In the genomic region with DNA sequence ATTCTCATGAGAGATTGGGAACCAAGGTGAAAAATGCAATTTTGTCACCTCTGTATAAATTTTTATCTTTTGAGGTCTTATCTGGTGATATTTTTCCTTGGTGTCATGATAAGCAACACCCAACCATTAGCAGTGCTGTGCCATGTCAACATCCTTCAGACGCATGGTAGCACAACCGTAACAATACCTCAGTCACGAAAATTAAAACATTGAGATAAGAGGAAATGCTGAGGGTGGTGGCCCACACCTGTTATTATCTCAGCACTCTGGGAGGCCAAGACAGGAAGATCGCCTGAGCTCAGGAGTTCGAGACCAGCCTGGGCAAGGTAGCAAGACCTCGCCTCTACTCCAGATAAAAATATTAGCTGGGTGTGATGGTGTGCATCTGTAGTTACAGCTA, we compare ENCODE assay signal across 1 cellular context.
TF ChIP-seq lines count a peak whose summit lies in the region.

No MANE protein-coding gene starts in this region.

TF ChIP-seq in GM12878, 131 proteins besides CTCF, POLR2A, EP300 and RAD21:
- TF ChIP-seq SP1 (IDR thresholded peaks at IDR 0.05; ENCODE audit: low read depth, low read length), result no peak
- no peak for TF ChIP-seq MTA2 (IDR thresholded peaks at IDR 0.05; ENCODE audit: low read depth)
- no peak for TF ChIP-seq BHLHE40 (IDR thresholded peaks at IDR 0.05; ENCODE audit: borderline replicate concordance in 1 of 2, low read depth in 2 of 2, low read length in 1 of 2)
- no peak for TF ChIP-seq TCF12 (IDR thresholded peaks at IDR 0.05; ENCODE audit: low read depth, low read length)
- TF ChIP-seq EZH2 (IDR thresholded peaks at IDR 0.05; ENCODE audit: borderline replicate concordance, control insufficient read depth, low read depth, low read length), result no peak
- TF ChIP-seq JUNB (IDR thresholded peaks at IDR 0.05), result no peak
- no peak for TF ChIP-seq LARP7 (IDR thresholded peaks at IDR 0.05)
- TF ChIP-seq JUND (IDR thresholded peaks at IDR 0.05; ENCODE audit: low read depth, low read length), result no peak
- TF ChIP-seq, protein P1, sequence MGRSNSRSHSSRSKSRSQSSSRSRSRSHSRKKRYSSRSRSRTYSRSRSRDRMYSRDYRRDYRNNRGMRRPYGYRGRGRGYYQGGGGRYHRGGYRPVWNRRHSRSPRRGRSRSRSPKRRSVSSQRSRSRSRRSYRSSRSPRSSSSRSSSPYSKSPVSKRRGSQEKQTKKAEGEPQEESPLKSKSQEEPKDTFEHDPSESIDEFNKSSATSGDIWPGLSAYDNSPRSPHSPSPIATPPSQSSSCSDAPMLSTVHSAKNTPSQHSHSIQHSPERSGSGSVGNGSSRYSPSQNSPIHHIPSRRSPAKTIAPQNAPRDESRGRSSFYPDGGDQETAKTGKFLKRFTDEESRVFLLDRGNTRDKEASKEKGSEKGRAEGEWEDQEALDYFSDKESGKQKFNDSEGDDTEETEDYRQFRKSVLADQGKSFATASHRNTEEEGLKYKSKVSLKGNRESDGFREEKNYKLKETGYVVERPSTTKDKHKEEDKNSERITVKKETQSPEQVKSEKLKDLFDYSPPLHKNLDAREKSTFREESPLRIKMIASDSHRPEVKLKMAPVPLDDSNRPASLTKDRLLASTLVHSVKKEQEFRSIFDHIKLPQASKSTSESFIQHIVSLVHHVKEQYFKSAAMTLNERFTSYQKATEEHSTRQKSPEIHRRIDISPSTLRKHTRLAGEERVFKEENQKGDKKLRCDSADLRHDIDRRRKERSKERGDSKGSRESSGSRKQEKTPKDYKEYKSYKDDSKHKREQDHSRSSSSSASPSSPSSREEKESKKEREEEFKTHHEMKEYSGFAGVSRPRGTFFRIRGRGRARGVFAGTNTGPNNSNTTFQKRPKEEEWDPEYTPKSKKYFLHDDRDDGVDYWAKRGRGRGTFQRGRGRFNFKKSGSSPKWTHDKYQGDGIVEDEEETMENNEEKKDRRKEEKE (IDR thresholded peaks at IDR 0.05), result no peak
- no peak for TF ChIP-seq ETV6 (conservative IDR thresholded peaks at IDR 0.05 in 1 of 2, IDR thresholded peaks at IDR 0.05 in 1 of 2; ENCODE audit: borderline replicate concordance in 1 of 2, low read depth in 1 of 2)
- no peak for TF ChIP-seq ZNF217 (IDR thresholded peaks at IDR 0.05)
- TF ChIP-seq ZNF274 (IDR thresholded peaks at IDR 0.05; ENCODE audit: insufficient read depth, insufficient read length), result no peak
- TF ChIP-seq STAT3 (IDR thresholded peaks at IDR 0.05; ENCODE audit: low read depth, low read length), result no peak
- no peak for TF ChIP-seq MYC (IDR thresholded peaks at IDR 0.05; ENCODE audit: insufficient read depth, insufficient read length, insufficient replicate concordance, low read length, severe bottlenecking)
- no peak for TF ChIP-seq CBFB (IDR thresholded peaks at IDR 0.05; ENCODE audit: low read depth)
TF ChIP-seq in GM12878: peak in this region for 0.
